Comparison of ENCODE assay signal across 8 cellular contexts in genomic region chr10:79904671-79905321, GRCh38. TPM values are rescaled to one million over a fixed set of nuclear protein-coding genes. Genes with fewer than 3 reads are reported as not detected.
DNase-seq lines count a peak whose midpoint lies in the region; ATAC-seq and TF ChIP-seq lines count a peak whose summit lies in the region.

No MANE protein-coding gene starts in this region.

- peak; percentile 58 for DNase-seq in DMS153 treated with DMSO at 0.1 percent for 48 hours (lab: John Stamatoyannopoulos, UW; ENCODE audit: unreplicated experiment)
- DNase-seq in RWPE1 (ENCODE audit: low spot score) = peak; percentile 46
- DNase-seq in activated naive CD4-positive, alpha-beta T cell treated with anti-CD3 and anti-CD28 coated beads, Interleukin-2, amount 50 U/mL, for 72 hours (ENCODE audit: low spot score in 2 of 2) = peak in 1 of 2 donors; percentile 57
- peak; percentile 72 to 85 for DNase-seq in cardiac muscle cell (ENCODE audit: low read depth in 1 of 2, low spot score in 1 of 2)
- peak; percentile 45 to 75 (median 64) for DNase-seq in ovary
- DNase-seq in upper lobe of left lung = peak; percentile 72 to 94
- DNase-seq in GF-D8 (lab: John Stamatoyannopoulos, UW) = no peak

- POLR2A ChIA-PET in RWPE1 (lab: Yijun Ruan, JAX; ENCODE audit: low non-redundant PET) = interaction anchor here (0.9 kb wide), 1 partner anchor 77 kb away, joined by 3 read pairs; no protein-coding TSS in a partner anchor

- H3K27ac ChIP-seq in RWPE1 (no peak overlapping the region), cardiac muscle cell (peak overlapping the region; percentile 34), ovary (peak overlapping the region in 1 of 2 donors; percentile 13), upper lobe of left lung (peak overlapping the region; percentile 71 to 88 (median 87))

- peak overlapping the region in 1 of 2 donors; percentile 65 for H3K27ac Mint-ChIP-seq in activated naive CD4-positive, alpha-beta T cell treated with anti-CD3 and anti-CD28 coated beads, Interleukin-2, amount 50 U/mL, for 72 hours

- H3K4me3 ChIP-seq in cardiac muscle cell (peak overlapping the region; percentile 80), ovary (peak overlapping the region; percentile 74), upper lobe of left lung (peak overlapping the region; percentile 61 to 82 (median 68))

- TF ChIP-seq EP300 in ovary (IDR thresholded peaks at IDR 0.05) (no peak), upper lobe of left lung (IDR thresholded peaks at IDR 0.05) (no peak)

- ATAC-seq in HG03354 (IDR thresholded peaks at IDR 0.05; ENCODE audit: poor library complexity, severe bottlenecking, unreplicated experiment) = peak; percentile 53
- peak; percentile 74 to 90 for ATAC-seq in activated naive CD4-positive, alpha-beta T cell treated with anti-CD3 and anti-CD28 coated beads, Interleukin-2, amount 50 U/mL, for 72 hours
- peak; percentile 95 to 96 for ATAC-seq in upper lobe of left lung (ENCODE audit: low FRiP score in 2 of 2)

- TF ChIP-seq CTCF in RWPE1 (conservative IDR thresholded peaks at IDR 0.05; ENCODE audit: low read depth) (no peak), cardiac muscle cell (IDR thresholded peaks at IDR 0.05; ENCODE audit: low read depth, low read length) (no peak), ovary (IDR thresholded peaks at IDR 0.05) (no peak), upper lobe of left lung (IDR thresholded peaks at IDR 0.05) (no peak)

- peaks cover 2% of the 10 kb centered on the region for H3K27me3 ChIP-seq in cardiac muscle cell
- H3K27me3 ChIP-seq in ovary = no peaks in the 10 kb centered on the region
- H3K27me3 ChIP-seq in upper lobe of left lung = no peaks in the 10 kb centered on the region

- H3K9me3 ChIP-seq in cardiac muscle cell (ENCODE audit: low read depth) (no peaks in the 10 kb centered on the region), ovary (no peaks in the 10 kb centered on the region), upper lobe of left lung (no peaks in the 10 kb centered on the region)

- H3K36me3 Mint-ChIP-seq in activated naive CD4-positive, alpha-beta T cell treated with anti-CD3 and anti-CD28 coated beads, Interleukin-2, amount 50 U/mL, for 72 hours = no peaks in the 10 kb centered on the region

- no peaks in the 10 kb centered on the region for H3K9me3 Mint-ChIP-seq in activated naive CD4-positive, alpha-beta T cell treated with anti-CD3 and anti-CD28 coated beads, Interleukin-2, amount 50 U/mL, for 72 hours

- WGBS in ovary, 3 donors = 1% methylated on average over 58 of the region's 58 CpGs
- WGBS in upper lobe of left lung, 2 donors = 1 to 2% methylated on average over 27 to 57 of the region's 58 CpGs

- H3K36me3 ChIP-seq in cardiac muscle cell = peaks cover 5% of the 10 kb centered on the region
- H3K36me3 ChIP-seq in ovary = no peaks in the 10 kb centered on the region
- H3K36me3 ChIP-seq in upper lobe of left lung = no peaks in the 10 kb centered on the region

- H3K4me1 ChIP-seq in cardiac muscle cell (ENCODE audit: low read depth) (no peaks in the 10 kb centered on the region), ovary (ENCODE audit: insufficient read depth) (no peaks in the 10 kb centered on the region), upper lobe of left lung (peaks cover 0 to 19% (median 4%) of the 10 kb centered on the region in 4 donors)

- TF ChIP-seq POLR2A in ovary (IDR thresholded peaks at IDR 0.05) = no peak
- TF ChIP-seq POLR2A in upper lobe of left lung (IDR thresholded peaks at IDR 0.05) = peak in 1 of 4 donors; percentile 45

- intact Hi-C loops in ovary (cut with DNase I) = no loop called here

- CTCF ChIA-PET in RWPE1 (lab: Yijun Ruan, JAX) = interaction anchor here (0.6 to 1.4 kb wide), 3 partner anchors 9 to 289 kb away, joined by 3 to 4 read pairs (median 3); no protein-coding TSS in a partner anchor

RNA-seq across cellular contexts. Expression of gene SFTPD, which starts 44.1 kb away (rescaled TPM):
- total RNA-seq in activated naive CD4-positive, alpha-beta T cell treated with anti-CD3 and anti-CD28 coated beads, Interleukin-2, amount 50 U/mL, for 72 hours = under 1 TPM in 1 of 2 donors, not detected in 1; 0.41 TPM
- 0.15 and 1.1 TPM in 2 replicates for total RNA-seq in cardiac muscle cell
- 0.73 TPM in 1 of 2 replicates, not detected in the other for polyA plus RNA-seq in cardiac muscle cell
- total RNA-seq in ovary = 1 to 10 TPM in 2 of 7 donors, under 1 TPM in 3, not detected in 2; 0.28 to 2.2 (median 0.32) TPM
- under 1 TPM; 0.15 to 0.16 TPM for polyA plus RNA-seq in ovary
- total RNA-seq in upper lobe of left lung = 100 to 1,000 TPM; 339 to 906 (median 589) TPM

Comparison
In these comparisons a context has a peak if more than half of its experiments do, and no peak if none do; other contexts are left out.
1. RNA of gene SFTPD, which starts 44.1 kb away (total RNA-seq): 339 to 906 TPM in upper lobe of left lung; 0.41 TPM in activated naive CD4-positive, alpha-beta T cell treated with anti-CD3 and anti-CD28 coated beads, Interleukin-2, amount 50 U/mL, for 72 hours, 0.28 to 2.2 TPM in ovary and 0.15 to 1.1 TPM in cardiac muscle cell; every median in the first group is over 100 times any median in the second.
2. Peak in every context shown above with its lines, with median percentiles within 50 percentile points of each other: ATAC-seq and H3K4me3 ChIP-seq.